In the genomic region with DNA sequence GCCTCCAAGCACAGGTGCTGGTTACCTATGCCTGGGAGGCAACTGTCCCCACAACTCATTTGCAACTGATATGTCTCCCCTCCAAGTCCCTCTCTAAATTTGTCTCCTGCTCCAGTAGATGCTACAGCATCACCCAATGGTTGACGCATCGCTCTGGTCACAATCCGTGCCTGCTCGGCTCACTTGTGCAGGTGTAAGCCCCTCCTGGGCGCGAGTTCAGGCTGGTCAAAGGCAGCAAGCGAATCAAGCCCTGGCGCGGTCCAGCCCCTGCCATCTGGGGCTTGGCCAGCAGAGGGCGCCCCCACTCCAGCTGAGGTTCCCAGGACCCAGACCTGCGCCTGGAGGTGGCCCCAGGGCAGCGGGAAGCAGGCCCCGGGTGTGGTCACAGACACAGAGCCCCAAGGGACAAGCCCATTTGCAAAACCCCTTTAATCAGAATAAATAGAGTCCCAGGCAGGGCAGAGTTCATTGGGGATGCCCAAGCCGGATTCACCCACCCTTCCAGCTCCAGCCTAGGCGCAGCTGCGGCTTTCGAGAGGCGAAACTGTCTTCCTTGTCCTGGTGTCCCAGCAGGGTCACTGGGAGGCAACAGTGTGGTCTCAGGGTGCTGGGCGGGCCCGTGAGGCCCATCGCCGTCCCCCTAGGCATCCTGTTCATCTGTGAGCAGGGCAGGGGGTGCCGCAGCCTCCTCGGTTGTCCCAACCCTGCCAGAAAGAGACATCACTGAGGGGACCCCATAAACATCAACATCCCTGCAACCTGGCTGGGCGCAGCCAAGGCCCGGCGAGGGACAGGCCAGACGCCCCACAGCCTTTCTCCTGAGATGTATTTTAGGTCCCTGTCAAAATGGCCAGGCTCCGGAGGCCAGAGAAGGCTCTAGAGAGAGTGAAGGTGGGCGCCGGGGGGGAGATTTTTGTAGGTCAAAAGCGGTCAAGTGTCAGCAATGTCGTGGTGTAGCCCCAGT, we compare ENCODE assay signal across 1 cellular context.
TF ChIP-seq lines count a peak whose summit lies in the region.

No MANE protein-coding gene starts in this region.

TF ChIP-seq in HepG2, 621 proteins besides CTCF, POLR2A, EP300 and RAD21 (continued from another document and continues in another):
- TF ChIP-seq, protein P1, sequence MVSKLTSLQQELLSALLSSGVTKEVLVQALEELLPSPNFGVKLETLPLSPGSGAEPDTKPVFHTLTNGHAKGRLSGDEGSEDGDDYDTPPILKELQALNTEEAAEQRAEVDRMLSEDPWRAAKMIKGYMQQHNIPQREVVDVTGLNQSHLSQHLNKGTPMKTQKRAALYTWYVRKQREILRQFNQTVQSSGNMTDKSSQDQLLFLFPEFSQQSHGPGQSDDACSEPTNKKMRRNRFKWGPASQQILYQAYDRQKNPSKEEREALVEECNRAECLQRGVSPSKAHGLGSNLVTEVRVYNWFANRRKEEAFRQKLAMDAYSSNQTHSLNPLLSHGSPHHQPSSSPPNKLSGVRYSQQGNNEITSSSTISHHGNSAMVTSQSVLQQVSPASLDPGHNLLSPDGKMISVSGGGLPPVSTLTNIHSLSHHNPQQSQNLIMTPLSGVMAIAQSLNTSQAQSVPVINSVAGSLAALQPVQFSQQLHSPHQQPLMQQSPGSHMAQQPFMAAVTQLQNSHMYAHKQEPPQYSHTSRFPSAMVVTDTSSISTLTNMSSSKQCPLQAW (CRISPR knock-in tag; IDR thresholded peaks at IDR 0.05) = peak; percentile 92
- TF ChIP-seq, protein P2, sequence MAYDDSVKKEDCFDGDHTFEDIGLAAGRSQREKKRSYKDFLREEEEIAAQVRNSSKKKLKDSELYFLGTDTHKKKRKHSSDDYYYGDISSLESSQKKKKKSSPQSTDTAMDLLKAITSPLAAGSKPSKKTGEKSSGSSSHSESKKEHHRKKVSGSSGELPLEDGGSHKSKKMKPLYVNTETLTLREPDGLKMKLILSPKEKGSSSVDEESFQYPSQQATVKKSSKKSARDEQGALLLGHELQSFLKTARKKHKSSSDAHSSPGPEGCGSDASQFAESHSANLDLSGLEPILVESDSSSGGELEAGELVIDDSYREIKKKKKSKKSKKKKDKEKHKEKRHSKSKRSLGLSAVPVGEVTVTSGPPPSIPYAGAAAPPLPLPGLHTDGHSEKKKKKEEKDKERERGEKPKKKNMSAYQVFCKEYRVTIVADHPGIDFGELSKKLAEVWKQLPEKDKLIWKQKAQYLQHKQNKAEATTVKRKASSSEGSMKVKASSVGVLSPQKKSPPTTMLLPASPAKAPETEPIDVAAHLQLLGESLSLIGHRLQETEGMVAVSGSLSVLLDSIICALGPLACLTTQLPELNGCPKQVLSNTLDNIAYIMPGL (CRISPR knock-in tag; IDR thresholded peaks at IDR 0.05; ENCODE audit: borderline replicate concordance in 1 of 2, low read depth in 1 of 2) = peak in 1 of 2 experiments; percentile 62; a peak in 1 of 4 replicates
- no peak for TF ChIP-seq ATF1 (CRISPR knock-in tag; IDR thresholded peaks at IDR 0.05)
- TF ChIP-seq, protein P3, sequence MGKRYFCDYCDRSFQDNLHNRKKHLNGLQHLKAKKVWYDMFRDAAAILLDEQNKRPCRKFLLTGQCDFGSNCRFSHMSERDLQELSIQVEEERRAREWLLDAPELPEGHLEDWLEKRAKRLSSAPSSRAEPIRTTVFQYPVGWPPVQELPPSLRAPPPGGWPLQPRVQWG (CRISPR knock-in tag; IDR thresholded peaks at IDR 0.05; ENCODE audit: borderline replicate concordance, low read depth) = no peak
- TF ChIP-seq, protein P4, sequence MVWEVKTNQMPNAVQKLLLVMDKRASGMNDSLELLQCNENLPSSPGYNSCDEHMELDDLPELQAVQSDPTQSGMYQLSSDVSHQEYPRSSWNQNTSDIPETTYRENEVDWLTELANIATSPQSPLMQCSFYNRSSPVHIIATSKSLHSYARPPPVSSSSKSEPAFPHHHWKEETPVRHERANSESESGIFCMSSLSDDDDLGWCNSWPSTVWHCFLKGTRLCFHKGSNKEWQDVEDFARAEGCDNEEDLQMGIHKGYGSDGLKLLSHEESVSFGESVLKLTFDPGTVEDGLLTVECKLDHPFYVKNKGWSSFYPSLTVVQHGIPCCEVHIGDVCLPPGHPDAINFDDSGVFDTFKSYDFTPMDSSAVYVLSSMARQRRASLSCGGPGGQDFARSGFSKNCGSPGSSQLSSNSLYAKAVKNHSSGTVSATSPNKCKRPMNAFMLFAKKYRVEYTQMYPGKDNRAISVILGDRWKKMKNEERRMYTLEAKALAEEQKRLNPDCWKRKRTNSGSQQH (CRISPR knock-in tag; IDR thresholded peaks at IDR 0.05; ENCODE audit: low read depth) = 0 out of 2 replicates have a peak, but pooled peaks have one; percentile 12
- TF ChIP-seq SMAD1 (CRISPR knock-in tag; IDR thresholded peaks at IDR 0.05; ENCODE audit: borderline replicate concordance, low read depth) = peak; percentile 92; the same call in 1 of the 2 replicates
- peak; percentile 72; the same call in 1 of the 2 replicates for TF ChIP-seq HOXA5 (CRISPR knock-in tag; IDR thresholded peaks at IDR 0.05)
- TF ChIP-seq ATRX (CRISPR knock-in tag; IDR thresholded peaks at IDR 0.05; ENCODE audit: borderline replicate concordance) = peak; percentile 48; the same call in 1 of the 2 replicates
- TF ChIP-seq ETV6 (CRISPR knock-in tag; conservative IDR thresholded peaks at IDR 0.05) = no peak
- TF ChIP-seq SALL2 (CRISPR knock-in tag; IDR thresholded peaks at IDR 0.05) = peak; percentile 77; the same call in 1 of the 2 replicates
- TF ChIP-seq HIVEP1 (CRISPR knock-in tag; IDR thresholded peaks at IDR 0.05) = 0 out of 2 replicates have a peak, but pooled peaks have one; percentile 6
- TF ChIP-seq, protein P5, sequence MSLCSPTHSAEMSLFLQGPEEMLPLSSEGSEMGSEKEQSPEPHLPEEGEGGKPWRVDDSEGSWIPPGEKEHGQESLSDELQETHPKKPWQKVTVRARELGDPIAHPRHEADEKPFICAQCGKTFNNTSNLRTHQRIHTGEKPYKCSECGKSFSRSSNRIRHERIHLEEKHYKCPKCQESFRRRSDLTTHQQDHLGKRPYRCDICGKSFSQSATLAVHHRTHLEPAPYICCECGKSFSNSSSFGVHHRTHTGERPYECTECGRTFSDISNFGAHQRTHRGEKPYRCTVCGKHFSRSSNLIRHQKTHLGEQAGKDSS (CRISPR knock-in tag; IDR thresholded peaks at IDR 0.05; ENCODE audit: borderline replicate concordance, low read depth) = peak; percentile 44; the same call in 1 of the 2 replicates
- TF ChIP-seq, protein P6, sequence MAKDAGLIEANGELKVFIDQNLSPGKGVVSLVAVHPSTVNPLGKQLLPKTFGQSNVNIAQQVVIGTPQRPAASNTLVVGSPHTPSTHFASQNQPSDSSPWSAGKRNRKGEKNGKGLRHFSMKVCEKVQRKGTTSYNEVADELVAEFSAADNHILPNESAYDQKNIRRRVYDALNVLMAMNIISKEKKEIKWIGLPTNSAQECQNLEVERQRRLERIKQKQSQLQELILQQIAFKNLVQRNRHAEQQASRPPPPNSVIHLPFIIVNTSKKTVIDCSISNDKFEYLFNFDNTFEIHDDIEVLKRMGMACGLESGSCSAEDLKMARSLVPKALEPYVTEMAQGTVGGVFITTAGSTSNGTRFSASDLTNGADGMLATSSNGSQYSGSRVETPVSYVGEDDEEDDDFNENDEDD (CRISPR knock-in tag; IDR thresholded peaks at IDR 0.05; ENCODE audit: borderline replicate concordance) = 0 out of 2 replicates have a peak, but pooled peaks have one; percentile 17
- TF ChIP-seq ZNF180 (CRISPR knock-in tag; IDR thresholded peaks at IDR 0.05; ENCODE audit: borderline replicate concordance, low read depth) = no peak
- peak; percentile 48; the same call in 1 of the 2 replicates for TF ChIP-seq SIN3B (IDR thresholded peaks at IDR 0.05; ENCODE audit: low read length)
- TF ChIP-seq ZNF788 (CRISPR knock-in tag; IDR thresholded peaks at IDR 0.05; ENCODE audit: borderline replicate concordance) = peak; percentile 82; the same call in 1 of the 2 replicates
- no peak for TF ChIP-seq ZFP62 (CRISPR knock-in tag; IDR thresholded peaks at IDR 0.05)
- TF ChIP-seq, protein P7, sequence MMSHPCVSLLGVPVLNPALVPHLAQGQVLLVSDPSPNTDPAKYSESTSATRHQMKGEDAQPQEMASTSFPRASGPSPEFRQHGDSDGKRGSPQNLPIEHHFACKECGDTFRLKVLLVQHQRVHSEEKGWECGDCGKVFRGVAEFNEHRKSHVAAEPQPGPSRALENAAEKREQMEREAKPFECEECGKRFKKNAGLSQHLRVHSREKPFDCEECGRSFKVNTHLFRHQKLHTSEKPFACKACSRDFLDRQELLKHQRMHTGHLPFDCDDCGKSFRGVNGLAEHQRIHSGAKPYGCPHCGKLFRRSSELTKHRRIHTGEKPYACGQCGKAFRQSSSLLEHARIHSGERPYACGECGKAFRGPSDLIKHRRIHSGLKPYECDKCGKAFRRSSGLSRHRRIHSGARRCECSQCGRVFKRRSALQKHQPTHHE (CRISPR knock-in tag; IDR thresholded peaks at IDR 0.05; ENCODE audit: borderline replicate concordance) = 0 out of 2 replicates have a peak, but pooled peaks have one; percentile 21
- TF ChIP-seq KLF16 (CRISPR knock-in tag; IDR thresholded peaks at IDR 0.05) = peak in 1 of 2 experiments; percentile 73; a peak in 2 of 4 replicates
- TF ChIP-seq, protein P8, sequence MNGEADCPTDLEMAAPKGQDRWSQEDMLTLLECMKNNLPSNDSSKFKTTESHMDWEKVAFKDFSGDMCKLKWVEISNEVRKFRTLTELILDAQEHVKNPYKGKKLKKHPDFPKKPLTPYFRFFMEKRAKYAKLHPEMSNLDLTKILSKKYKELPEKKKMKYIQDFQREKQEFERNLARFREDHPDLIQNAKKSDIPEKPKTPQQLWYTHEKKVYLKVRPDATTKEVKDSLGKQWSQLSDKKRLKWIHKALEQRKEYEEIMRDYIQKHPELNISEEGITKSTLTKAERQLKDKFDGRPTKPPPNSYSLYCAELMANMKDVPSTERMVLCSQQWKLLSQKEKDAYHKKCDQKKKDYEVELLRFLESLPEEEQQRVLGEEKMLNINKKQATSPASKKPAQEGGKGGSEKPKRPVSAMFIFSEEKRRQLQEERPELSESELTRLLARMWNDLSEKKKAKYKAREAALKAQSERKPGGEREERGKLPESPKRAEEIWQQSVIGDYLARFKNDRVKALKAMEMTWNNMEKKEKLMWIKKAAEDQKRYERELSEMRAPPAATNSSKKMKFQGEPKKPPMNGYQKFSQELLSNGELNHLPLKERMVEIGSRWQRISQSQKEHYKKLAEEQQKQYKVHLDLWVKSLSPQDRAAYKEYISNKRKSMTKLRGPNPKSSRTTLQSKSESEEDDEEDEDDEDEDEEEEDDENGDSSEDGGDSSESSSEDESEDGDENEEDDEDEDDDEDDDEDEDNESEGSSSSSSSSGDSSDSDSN (CRISPR knock-in tag; IDR thresholded peaks at IDR 0.05) = peak; percentile 55; the same call in 1 of the 2 replicates
- TF ChIP-seq, protein P9, sequence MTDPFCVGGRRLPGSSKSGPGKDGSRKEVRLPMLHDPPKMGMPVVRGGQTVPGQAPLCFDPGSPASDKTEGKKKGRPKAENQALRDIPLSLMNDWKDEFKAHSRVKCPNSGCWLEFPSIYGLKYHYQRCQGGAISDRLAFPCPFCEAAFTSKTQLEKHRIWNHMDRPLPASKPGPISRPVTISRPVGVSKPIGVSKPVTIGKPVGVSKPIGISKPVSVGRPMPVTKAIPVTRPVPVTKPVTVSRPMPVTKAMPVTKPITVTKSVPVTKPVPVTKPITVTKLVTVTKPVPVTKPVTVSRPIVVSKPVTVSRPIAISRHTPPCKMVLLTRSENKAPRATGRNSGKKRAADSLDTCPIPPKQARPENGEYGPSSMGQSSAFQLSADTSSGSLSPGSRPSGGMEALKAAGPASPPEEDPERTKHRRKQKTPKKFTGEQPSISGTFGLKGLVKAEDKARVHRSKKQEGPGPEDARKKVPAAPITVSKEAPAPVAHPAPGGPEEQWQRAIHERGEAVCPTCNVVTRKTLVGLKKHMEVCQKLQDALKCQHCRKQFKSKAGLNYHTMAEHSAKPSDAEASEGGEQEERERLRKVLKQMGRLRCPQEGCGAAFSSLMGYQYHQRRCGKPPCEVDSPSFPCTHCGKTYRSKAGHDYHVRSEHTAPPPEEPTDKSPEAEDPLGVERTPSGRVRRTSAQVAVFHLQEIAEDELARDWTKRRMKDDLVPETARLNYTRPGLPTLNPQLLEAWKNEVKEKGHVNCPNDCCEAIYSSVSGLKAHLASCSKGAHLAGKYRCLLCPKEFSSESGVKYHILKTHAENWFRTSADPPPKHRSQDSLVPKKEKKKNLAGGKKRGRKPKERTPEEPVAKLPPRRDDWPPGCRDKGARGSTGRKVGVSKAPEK (CRISPR knock-in tag; IDR thresholded peaks at IDR 0.05; ENCODE audit: borderline replicate concordance) = no peak
- TF ChIP-seq POLR2G (IDR thresholded peaks at IDR 0.05; ENCODE audit: low read depth, low read length) = peak; percentile 62; the same call in 1 of the 2 replicates
- TF ChIP-seq ZNF768 (CRISPR knock-in tag; IDR thresholded peaks at IDR 0.05) = peak; percentile 80
- TF ChIP-seq NFIC (IDR thresholded peaks at IDR 0.05; ENCODE audit: low read length) = no peak
- 0 out of 2 replicates have a peak, but pooled peaks have one; percentile 29 for TF ChIP-seq SMAD9 (CRISPR knock-in tag; IDR thresholded peaks at IDR 0.05)
- no peak for TF ChIP-seq ZNF136 (CRISPR knock-in tag; IDR thresholded peaks at IDR 0.05; ENCODE audit: low read depth)
- TF ChIP-seq ZFAT (CRISPR knock-in tag; conservative IDR thresholded peaks at IDR 0.05) = no peak
- no peak for TF ChIP-seq NFYB (CRISPR knock-in tag; IDR thresholded peaks at IDR 0.05)
- peak; percentile 44; the same call in 1 of the 2 replicates for TF ChIP-seq ELF3 (CRISPR knock-in tag; IDR thresholded peaks at IDR 0.05)
- TF ChIP-seq ZFP41 (CRISPR knock-in tag; IDR thresholded peaks at IDR 0.05; ENCODE audit: borderline replicate concordance) = peak; percentile 40; the same call in 1 of the 2 replicates
- TF ChIP-seq, protein P10, sequence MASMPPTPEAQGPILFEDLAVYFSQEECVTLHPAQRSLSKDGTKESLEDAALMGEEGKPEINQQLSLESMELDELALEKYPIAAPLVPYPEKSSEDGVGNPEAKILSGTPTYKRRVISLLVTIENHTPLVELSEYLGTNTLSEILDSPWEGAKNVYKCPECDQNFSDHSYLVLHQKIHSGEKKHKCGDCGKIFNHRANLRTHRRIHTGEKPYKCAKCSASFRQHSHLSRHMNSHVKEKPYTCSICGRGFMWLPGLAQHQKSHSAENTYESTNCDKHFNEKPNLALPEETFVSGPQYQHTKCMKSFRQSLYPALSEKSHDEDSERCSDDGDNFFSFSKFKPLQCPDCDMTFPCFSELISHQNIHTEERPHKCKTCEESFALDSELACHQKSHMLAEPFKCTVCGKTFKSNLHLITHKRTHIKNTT (CRISPR knock-in tag; IDR thresholded peaks at IDR 0.05) = no peak
- peak; percentile 19; the same call in 1 of the 2 replicates for TF ChIP-seq HNF4A (CRISPR knock-in tag; IDR thresholded peaks at IDR 0.05)
- TF ChIP-seq ZNF572 (CRISPR knock-in tag; IDR thresholded peaks at IDR 0.05) = peak; percentile 96
- 0 out of 2 replicates have a peak, but pooled peaks have one; percentile 45 for TF ChIP-seq ZNF607 (CRISPR knock-in tag; IDR thresholded peaks at IDR 0.05; ENCODE audit: borderline replicate concordance)
- no peak for TF ChIP-seq MED8 (CRISPR knock-in tag; IDR thresholded peaks at IDR 0.05; ENCODE audit: insufficient replicate concordance)
- no peak for TF ChIP-seq ZNF160 (CRISPR knock-in tag; IDR thresholded peaks at IDR 0.05)
- no peak for TF ChIP-seq FIP1L1 (IDR thresholded peaks at IDR 0.05; ENCODE audit: borderline replicate concordance, insufficient read depth, low read depth, low read length)
- peak; percentile 62; the same call in 1 of the 2 replicates for TF ChIP-seq PPARG (CRISPR knock-in tag; conservative IDR thresholded peaks at IDR 0.05)
- no peak for TF ChIP-seq TOE1 (CRISPR knock-in tag; IDR thresholded peaks at IDR 0.05)
- TF ChIP-seq RXRB (CRISPR knock-in tag; IDR thresholded peaks at IDR 0.05; ENCODE audit: borderline replicate concordance) = peak; percentile 69
- TF ChIP-seq SOX13 (IDR thresholded peaks at IDR 0.05) = no peak
- TF ChIP-seq SOX13 (CRISPR knock-in tag; conservative IDR thresholded peaks at IDR 0.05 in 1 of 2, IDR thresholded peaks at IDR 0.05 in 1 of 2) = 0 out of 4 replicates have a peak, but pooled peaks of 1 of the 2 experiments have one; percentile 47
- peak; percentile 86; the same call in 1 of the 2 replicates for TF ChIP-seq ZNF598 (CRISPR knock-in tag; IDR thresholded peaks at IDR 0.05; ENCODE audit: borderline replicate concordance)
- no peak for TF ChIP-seq MIER2 (CRISPR knock-in tag; IDR thresholded peaks at IDR 0.05)
